ENCODE assay signal across 13 cellular contexts in genomic region chr22:45534339-45535192, GRCh38. TPM values are rescaled to one million over a fixed set of nuclear protein-coding genes. Genes with fewer than 3 reads are reported as not detected.
DNase-seq lines count a peak whose midpoint lies in the region; ATAC-seq and TF ChIP-seq lines count a peak whose summit lies in the region.
"Had no signal": no experiment of that assay in that cellular context is flagged by ENCODE, and none has a peak within 500 bp of the region (broad histone marks: within the 10 kb centered on the region; RNA-seq: fewer than 3 reads in every experiment).

No MANE protein-coding gene starts in this region.

- H3K27ac ChIP-seq in C4-2B (peak overlapping the region; percentile 15), brain microvascular endothelial cell (no peak overlapping the region)
- H3K27ac ChIP-seq: right lobe of liver had no signal

- TF ChIP-seq CTCF in C4-2B (conservative IDR thresholded peaks at IDR 0.05) (no peak), brain microvascular endothelial cell (IDR thresholded peaks at IDR 0.05; ENCODE audit: low read depth, low read length, missing control alignments) (no peak), GM13976 (IDR thresholded peaks at IDR 0.05; ENCODE audit: borderline replicate concordance, control extremely low read depth, extremely low read depth, insufficient read depth, missing control alignments) (no peak)

- DNase-seq in NCI-H1105 treated with DMSO at 0.1 percent for 48 hours (lab: John Stamatoyannopoulos, UW) = peak; percentile 84
- DNase-seq in astrocyte of the hippocampus (ENCODE audit: low read depth, low spot score) = peak; percentile 75
- DNase-seq in myocyte (ENCODE audit: low read depth) = peak; percentile 68
- no peak for DNase-seq in activated gamma-delta T cell treated with Interleukin-2 at 50 U/mL for 16 hours
- no peak for DNase-seq in brain microvascular endothelial cell
- no peak for DNase-seq in GM13976 (ENCODE audit: low spot score)
- DNase-seq: activated B cell treated with CpG ODN at 0.5 μM for 24 hours, midbrain, NCI-H1436, right lobe of liver, Right ventricle myocardium superior had no signal

- no peak for ATAC-seq in HG02798 (IDR thresholded peaks at IDR 0.05; ENCODE audit: poor library complexity, unreplicated experiment)
- ATAC-seq: right lobe of liver had no signal

- no peak overlapping the region for H3K4me3 ChIP-seq in brain microvascular endothelial cell (ENCODE audit: low read depth, low read length)
- H3K4me3 ChIP-seq: right lobe of liver had no signal

- in situ Hi-C loops in brain microvascular endothelial cell (cut with HindIII; ENCODE audit: low pct_ligation_motif_present, low sequenced_read_pairs) = no loop called here
- in situ Hi-C loops in GM13976 (cut with MboI; ENCODE audit: low sequenced_read_pairs, unreplicated experiment) = no loop called here

- no peaks in the 10 kb centered on the region for H3K27me3 ChIP-seq in brain microvascular endothelial cell (replicated peaks)
- H3K27me3 ChIP-seq: right lobe of liver had no signal

- no peaks in the 10 kb centered on the region for H3K36me3 ChIP-seq in brain microvascular endothelial cell (replicated peaks)
- H3K36me3 ChIP-seq: right lobe of liver had no signal

RNA-seq across cellular contexts. Expression of gene FBLN1, which starts 31.9 kb away (rescaled TPM):
- 12.2 and 12.6 TPM in 2 replicates for total RNA-seq in myocyte
- 7.4 TPM for polyA plus RNA-seq in myocyte (2012)
- total RNA-seq: activated B cell treated with CpG ODN at 0.5 μM for 24 hours had no signal

Comparison
In these comparisons a context has a peak if more than half of its experiments do, and no peak if none do; other contexts are left out.
1. DNase-seq: peak in NCI-H1105 treated with DMSO at 0.1 percent for 48 hours (single experiment), astrocyte of the hippocampus (single experiment) and myocyte (single experiment); none in activated gamma-delta T cell treated with Interleukin-2 at 50 U/mL for 16 hours (single experiment), brain microvascular endothelial cell (single experiment) and GM13976 (single experiment).